Comparison of ENCODE assay signal across 11 cellular contexts in genomic region chr11:85725510-85726258, GRCh38. TPM values are rescaled to one million over a fixed set of nuclear protein-coding genes. Genes with fewer than 3 reads are reported as not detected.
A peak's percentile ranks its signal among the peaks of the same experiment; 100 is the strongest.
DNase-seq lines count a peak whose midpoint lies in the region; ATAC-seq, FAIRE-seq and TF ChIP-seq lines count a peak whose summit lies in the region.
"Had no signal": no experiment of that assay in that cellular context is flagged by ENCODE, and none has a peak within 500 bp of the region (broad histone marks: within the 10 kb centered on the region; RNA-seq: fewer than 3 reads in every experiment).

No MANE protein-coding gene starts in this region.

- POLR2A ChIA-PET in naive thymus-derived CD8-positive, alpha-beta T cell (lab: Charles Lee): no interaction called here

- TF ChIP-seq CTCF in AG09309 (IDR thresholded peaks at IDR 0.05; ENCODE audit: control insufficient read depth, insufficient read depth, low read depth, low read length, missing control alignments) (no peak), cardiac fibroblast (IDR thresholded peaks at IDR 0.05; ENCODE audit: low read depth, low read length) (peak; percentile 13)

- no peak for ATAC-seq in HG03439 (IDR thresholded peaks at IDR 0.05; ENCODE audit: unreplicated experiment)
- ATAC-seq in naive thymus-derived CD8-positive, alpha-beta T cell: no peak

- peak; percentile 71 for DNase-seq in AG09309 (ENCODE audit: low read depth)
- peak; percentile 66 for DNase-seq in HTR-8/SVneo (ENCODE audit: insufficient read length, low spot score)
- peak; percentile 82 to 91 for DNase-seq in cardiac fibroblast (ENCODE audit: low read depth in 2 of 2)
- peak; percentile 84 for DNase-seq in kidney glomerular epithelial cell (lab: John Stamatoyannopoulos, UW)
- no peak for DNase-seq in DMS79 treated with DMSO at 0.1 percent for 48 hours (lab: John Stamatoyannopoulos, UW)
- DNase-seq in stimulated activated CD4-positive, alpha-beta T cell treated with anti-CD3 and anti-CD28 coated beads, Interleukin-4, amount 100 ng/mL, for 4 hours: no peak
- DNase-seq in naive thymus-derived CD8-positive, alpha-beta T cell: no peak
- DNase-seq: activated T-cell treated with anti-CD3 and anti-CD28 coated beads, Interleukin-2, amount 50 U/mL, for 48 hours; DMS79; NCI-H69 had no signal

- peaks cover 0 to 2% (median 0%) of the 10 kb centered on the region in 5 donors for H3K27me3 Mint-ChIP-seq in naive thymus-derived CD8-positive, alpha-beta T cell

- H3K4me3 Mint-ChIP-seq in naive thymus-derived CD8-positive, alpha-beta T cell: no peak overlapping the region

- no peaks in the 10 kb centered on the region for H3K9me3 Mint-ChIP-seq in naive thymus-derived CD8-positive, alpha-beta T cell

- peaks cover 10 to 43% (median 39%) of the 10 kb centered on the region in 3 donors for H3K36me3 Mint-ChIP-seq in naive thymus-derived CD8-positive, alpha-beta T cell

- H3K4me3 ChIP-seq in AG09309 (ENCODE audit: control insufficient read depth, low read depth, low read length) (no peak overlapping the region), cardiac fibroblast (replicated peaks in 1 of 2; ENCODE audit: low read depth in 2 of 2, low read length in 2 of 2) (no peak overlapping the region)

- FAIRE-seq in HTR-8/SVneo (lab: Jason Lieb, UNC): peak; percentile 88

- no peak overlapping the region for H3K27ac Mint-ChIP-seq in naive thymus-derived CD8-positive, alpha-beta T cell

- peaks cover 0 to 15% (median 2%) of the 10 kb centered on the region in 4 donors for H3K4me1 Mint-ChIP-seq in naive thymus-derived CD8-positive, alpha-beta T cell

RNA-seq across cellular contexts. Expression of gene CCDC89, which starts 39.7 kb away (rescaled TPM):
- total RNA-seq in naive thymus-derived CD8-positive, alpha-beta T cell: under 1 TPM; 0.60 to 0.91 TPM
- polyA plus RNA-seq in naive thymus-derived CD8-positive, alpha-beta T cell: not detected

Comparison
In these comparisons a context has a peak if more than half of its experiments do, and no peak if none do; other contexts are left out.
1. DNase-seq: peak in AG09309 (single experiment), HTR-8/SVneo (single experiment), cardiac fibroblast (2 of 2) and kidney glomerular epithelial cell (single experiment); none in DMS79 treated with DMSO at 0.1 percent for 48 hours (single experiment), stimulated activated CD4-positive, alpha-beta T cell treated with anti-CD3 and anti-CD28 coated beads, Interleukin-4, amount 100 ng/mL, for 4 hours (0 of 2) and naive thymus-derived CD8-positive, alpha-beta T cell (0 of 10).